1 cellular context compared by ENCODE assay signal in genomic region chr1:85308837-85309350, GRCh38.
TF ChIP-seq lines count a peak whose summit lies in the region.

No MANE protein-coding gene starts in this region.

TF ChIP-seq in GM12878, 131 proteins besides CTCF, POLR2A, EP300 and RAD21 (continued from another document):
- TF ChIP-seq, protein P1, sequence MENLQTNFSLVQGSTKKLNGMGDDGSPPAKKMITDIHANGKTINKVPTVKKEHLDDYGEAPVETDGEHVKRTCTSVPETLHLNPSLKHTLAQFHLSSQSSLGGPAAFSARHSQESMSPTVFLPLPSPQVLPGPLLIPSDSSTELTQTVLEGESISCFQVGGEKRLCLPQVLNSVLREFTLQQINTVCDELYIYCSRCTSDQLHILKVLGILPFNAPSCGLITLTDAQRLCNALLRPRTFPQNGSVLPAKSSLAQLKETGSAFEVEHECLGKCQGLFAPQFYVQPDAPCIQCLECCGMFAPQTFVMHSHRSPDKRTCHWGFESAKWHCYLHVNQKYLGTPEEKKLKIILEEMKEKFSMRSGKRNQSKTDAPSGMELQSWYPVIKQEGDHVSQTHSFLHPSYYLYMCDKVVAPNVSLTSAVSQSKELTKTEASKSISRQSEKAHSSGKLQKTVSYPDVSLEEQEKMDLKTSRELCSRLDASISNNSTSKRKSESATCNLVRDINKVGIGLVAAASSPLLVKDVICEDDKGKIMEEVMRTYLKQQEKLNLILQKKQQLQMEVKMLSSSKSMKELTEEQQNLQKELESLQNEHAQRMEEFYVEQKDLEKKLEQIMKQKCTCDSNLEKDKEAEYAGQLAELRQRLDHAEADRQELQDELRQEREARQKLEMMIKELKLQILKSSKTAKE (IDR thresholded peaks at IDR 0.05; ENCODE audit: low read depth, poor library complexity, severe bottlenecking), result no peak
- TF ChIP-seq HDGF (IDR thresholded peaks at IDR 0.05) (no peak), MYC (IDR thresholded peaks at IDR 0.05; ENCODE audit: insufficient read depth, insufficient read length, insufficient replicate concordance, low read length, severe bottlenecking) (no peak), SIN3A (IDR thresholded peaks at IDR 0.05; ENCODE audit: low read depth, low read length) (no peak), IRF4 (IDR thresholded peaks at IDR 0.05; ENCODE audit: low read depth, low read length) (no peak), CHD2 (IDR thresholded peaks at IDR 0.05; ENCODE audit: borderline replicate concordance, low read depth, low read length) (no peak), TAF1 (IDR thresholded peaks at IDR 0.05; ENCODE audit: borderline replicate concordance, low read depth, low read length) (no peak), FOXK2 (IDR thresholded peaks at IDR 0.05) (no peak), ZNF207 (IDR thresholded peaks at IDR 0.05; ENCODE audit: borderline replicate concordance) (no peak)
- TF ChIP-seq, protein P2, sequence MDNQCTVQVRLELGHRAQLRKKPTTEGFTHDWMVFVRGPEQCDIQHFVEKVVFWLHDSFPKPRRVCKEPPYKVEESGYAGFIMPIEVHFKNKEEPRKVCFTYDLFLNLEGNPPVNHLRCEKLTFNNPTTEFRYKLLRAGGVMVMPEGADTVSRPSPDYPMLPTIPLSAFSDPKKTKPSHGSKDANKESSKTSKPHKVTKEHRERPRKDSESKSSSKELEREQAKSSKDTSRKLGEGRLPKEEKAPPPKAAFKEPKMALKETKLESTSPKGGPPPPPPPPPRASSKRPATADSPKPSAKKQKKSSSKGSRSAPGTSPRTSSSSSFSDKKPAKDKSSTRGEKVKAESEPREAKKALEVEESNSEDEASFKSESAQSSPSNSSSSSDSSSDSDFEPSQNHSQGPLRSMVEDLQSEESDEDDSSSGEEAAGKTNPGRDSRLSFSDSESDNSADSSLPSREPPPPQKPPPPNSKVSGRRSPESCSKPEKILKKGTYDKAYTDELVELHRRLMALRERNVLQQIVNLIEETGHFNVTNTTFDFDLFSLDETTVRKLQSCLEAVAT (IDR thresholded peaks at IDR 0.05), result no peak
